In genomic region chr9:93204470-93205043, GRCh38 we compare ENCODE assay signal across 15 cellular contexts. TPM values are rescaled to one million over a fixed set of nuclear protein-coding genes. Genes with fewer than 3 reads are reported as not detected.
DNase-seq lines count a peak whose midpoint lies in the region; ATAC-seq and TF ChIP-seq lines count a peak whose summit lies in the region.
"Had no signal": no experiment of that assay in that cellular context is flagged by ENCODE, and none has a peak within 500 bp of the region (broad histone marks: within the 10 kb centered on the region; RNA-seq: fewer than 3 reads in every experiment).

No MANE protein-coding gene starts in this region.

- peaks cover 0 to 97% (median 53%) of the 10 kb centered on the region in 12 donors for H3K4me1 ChIP-seq in heart left ventricle

- H3K36me3 Mint-ChIP-seq in neural crest cell (ENCODE audit: low read depth) (no peaks in the 10 kb centered on the region), type B pancreatic cell (no peaks in the 10 kb centered on the region)
- H3K36me3 Mint-ChIP-seq: stimulated activated memory B cell treated with anti-CD40 and anti-IgM and Interleukin-4, amounts not matched to agents 10 μg/mL and 1 μg/mL and 100 μg/mL, for 72 hours had no signal

- peak overlapping the region; percentile 45 for H3K4me3 Mint-ChIP-seq in neural crest cell
- H3K4me3 Mint-ChIP-seq in type B pancreatic cell = peak overlapping the region; percentile 59
- H3K4me3 Mint-ChIP-seq: stimulated activated memory B cell treated with anti-CD40 and anti-IgM and Interleukin-4, amounts not matched to agents 10 μg/mL and 1 μg/mL and 100 μg/mL, for 72 hours had no signal

- no peak for TF ChIP-seq POLR2A in heart left ventricle (IDR thresholded peaks at IDR 0.05)

- H3K27me3 Mint-ChIP-seq in neural crest cell (ENCODE audit: low read depth) (peaks cover 3% of the 10 kb centered on the region), type B pancreatic cell (no peaks in the 10 kb centered on the region)

- WGBS in heart left ventricle, 4 donors = 39 to 55% (median 50%) methylated on average over 3 to 4 of the region's 4 CpGs

- no peak overlapping the region for H3K27ac Mint-ChIP-seq in neural crest cell (ENCODE audit: unreplicated experiment)
- peak overlapping the region; percentile 61 for H3K27ac Mint-ChIP-seq in type B pancreatic cell
- H3K27ac Mint-ChIP-seq: stimulated activated memory B cell treated with anti-CD40 and anti-IgM and Interleukin-4, amounts not matched to agents 10 μg/mL and 1 μg/mL and 100 μg/mL, for 72 hours had no signal

- TF ChIP-seq CTCF in heart left ventricle (IDR thresholded peaks at IDR 0.05) = no peak
- TF ChIP-seq CTCF in neural crest cell (conservative IDR thresholded peaks at IDR 0.05) = no peak
- TF ChIP-seq CTCF in type B pancreatic cell (conservative IDR thresholded peaks at IDR 0.05) = no peak

- no peak overlapping the region for H3K4me3 ChIP-seq in heart left ventricle
- H3K4me3 ChIP-seq: breast epithelium, HAP-1, lung had no signal

- no peaks in the 10 kb centered on the region for H3K36me3 ChIP-seq in heart left ventricle
- H3K36me3 ChIP-seq: breast epithelium, HAP-1 had no signal

- ATAC-seq in Right ventricle myocardium superior (ENCODE audit: poor library complexity) = peak; percentile 5
- ATAC-seq in heart left ventricle = no peak
- no peak for ATAC-seq in GM19324 (IDR thresholded peaks at IDR 0.05; ENCODE audit: low FRiP score, unreplicated experiment)

- peak overlapping the region; percentile 35 to 99 (median 88) for H3K27ac ChIP-seq in heart left ventricle

- intact Hi-C loops in Right ventricle myocardium superior (cut with DNase I) (no loop called here), cardiac septum (cut with DNase I) (no loop called here), heart left ventricle (cut with DNase I) (loop anchor here in 1 of 10 donors (1.0 kb wide), 1 partner anchor 17 kb away; no protein-coding TSS in a partner anchor)

- H3K9me3 ChIP-seq in heart left ventricle = no peaks in the 10 kb centered on the region
- H3K9me3 ChIP-seq: breast epithelium, HAP-1 had no signal

- H3K4me1 Mint-ChIP-seq in neural crest cell = peaks cover 72% of the 10 kb centered on the region
- peaks cover 80% of the 10 kb centered on the region for H3K4me1 Mint-ChIP-seq in type B pancreatic cell (ENCODE audit: unreplicated experiment)
- H3K4me1 Mint-ChIP-seq: stimulated activated memory B cell treated with anti-CD40 and anti-IgM and Interleukin-4, amounts not matched to agents 10 μg/mL and 1 μg/mL and 100 μg/mL, for 72 hours had no signal

- H3K9me3 Mint-ChIP-seq in neural crest cell (peaks cover 3% of the 10 kb centered on the region), type B pancreatic cell (no peaks in the 10 kb centered on the region)

- DNase-seq in Right ventricle myocardium superior (peak; percentile 40), cardiac septum (ENCODE audit: low spot score) (no peak), heart left ventricle (peak in 3 of 5 donors; percentile 16 to 43 (median 24)), neural crest cell (ENCODE audit: low read depth, low spot score) (no peak), type B pancreatic cell (ENCODE audit: extremely low spot score, unreplicated experiment) (no peak), NCI-H1105 (lab: John Stamatoyannopoulos, UW) (no peak), cerebellar cortex (ENCODE audit: low spot score) (no peak)
- DNase-seq: ACHN, EL, NCI-H2107 had no signal

- no peaks in the 10 kb centered on the region for H3K27me3 ChIP-seq in heart left ventricle
- H3K27me3 ChIP-seq: breast epithelium had no signal

RNA-seq across cellular contexts. Expression of gene WNK2, which starts 20.6 kb away (rescaled TPM):
- total RNA-seq in Right ventricle myocardium superior (222 TPM), cardiac septum (123 TPM), heart left ventricle (100 to 1,000 TPM; 107 to 206 (median 129) TPM), neural crest cell (27.8 and 34.3 TPM in 2 replicates), type B pancreatic cell (ENCODE audit: low replicate concordance) (47.2 and 75.5 TPM in 2 replicates)
- polyA plus RNA-seq in heart left ventricle = 10 to 100 TPM; 29.4 to 97.5 TPM

Comparison
In these comparisons a context has a peak if more than half of its experiments do, and no peak if none do; other contexts are left out.
1. DNase-seq: peak in Right ventricle myocardium superior (single experiment) and heart left ventricle (3 of 5); none in cardiac septum (single experiment), neural crest cell (single experiment), type B pancreatic cell (single experiment), NCI-H1105 (single experiment) and cerebellar cortex (single experiment).